ENCODE assay signal across 8 cellular contexts in genomic region chr17:28812980-28813377, GRCh38. TPM values are rescaled to one million over a fixed set of nuclear protein-coding genes. Genes with fewer than 3 reads are reported as not detected.
DNase-seq lines count a peak whose midpoint lies in the region; TF ChIP-seq lines count a peak whose summit lies in the region.

No MANE protein-coding gene starts in this region.

- TF ChIP-seq POLR2A in Peyer's patch (IDR thresholded peaks at IDR 0.05): no peak

- H3K9me3 ChIP-seq in DOHH2 (ENCODE audit: control insufficient read depth, insufficient read depth, low read length) (no peaks in the 10 kb centered on the region), Peyer's patch (no peaks in the 10 kb centered on the region), esophagus (ENCODE audit: control insufficient read depth in 2 of 2, insufficient read depth in 1 of 2, low read depth in 1 of 2, low read length in 1 of 2) (no peaks in the 10 kb centered on the region), parathyroid adenoma (ENCODE audit: control insufficient read depth, low read length) (no peaks in the 10 kb centered on the region)

- H2AFZ ChIP-seq in parathyroid adenoma: peak overlapping the region; percentile 84

- H4K20me1 ChIP-seq in DOHH2 (ENCODE audit: control insufficient read depth, insufficient read depth, low read depth, low read length): no peaks in the 10 kb centered on the region

- DNase-seq in Peyer's patch (no peak), GM13976 (ENCODE audit: low spot score) (no peak), hepatic stellate cell (ENCODE audit: low spot score) (no peak), HuH-7 (ENCODE audit: low spot score) (no peak), AG08395 (ENCODE audit: low spot score) (no peak)

- peak overlapping the region; percentile 70 for H3K4me2 ChIP-seq in DOHH2 (ENCODE audit: low read length)
- H3K4me2 ChIP-seq in parathyroid adenoma (ENCODE audit: low read length): peak overlapping the region; percentile 88

- in situ Hi-C loops in GM13976 (cut with MboI; ENCODE audit: low sequenced_read_pairs, unreplicated experiment): no loop called here

- H3K36me3 ChIP-seq in DOHH2 (ENCODE audit: control insufficient read depth, low read length): no peaks in the 10 kb centered on the region
- no peaks in the 10 kb centered on the region for H3K36me3 ChIP-seq in Peyer's patch
- H3K36me3 ChIP-seq in esophagus (ENCODE audit: control insufficient read depth in 2 of 2, insufficient read depth in 2 of 2, low read length in 1 of 2): no peaks in the 10 kb centered on the region
- no peaks in the 10 kb centered on the region for H3K36me3 ChIP-seq in parathyroid adenoma (ENCODE audit: control insufficient read depth, insufficient read depth, low read length)

- TF ChIP-seq CTCF in DOHH2 (IDR thresholded peaks at IDR 0.05; ENCODE audit: low read depth, low read length, poor library complexity, severe bottlenecking) (no peak), Peyer's patch (IDR thresholded peaks at IDR 0.05) (no peak), parathyroid adenoma (IDR thresholded peaks at IDR 0.05) (no peak), GM13976 (IDR thresholded peaks at IDR 0.05; ENCODE audit: borderline replicate concordance, control extremely low read depth, extremely low read depth, insufficient read depth, missing control alignments) (no peak)

- 0 to 1% methylated on average over 5 of the region's 6 CpGs for WGBS in esophagus, 2 donors

- H3K79me2 ChIP-seq in DOHH2 (ENCODE audit: control insufficient read depth, low read length): peaks cover 78% of the 10 kb centered on the region
- H3K79me2 ChIP-seq in parathyroid adenoma: peaks cover 50% of the 10 kb centered on the region

- H3K4me1 ChIP-seq in DOHH2 (ENCODE audit: control insufficient read depth, low read length) (peaks cover 43% of the 10 kb centered on the region), Peyer's patch (peaks cover 0 to 19% (median 6%) of the 10 kb centered on the region in 4 donors), esophagus (ENCODE audit: control insufficient read depth in 2 of 2, insufficient read depth in 2 of 2, low read length in 1 of 2) (no peaks in the 10 kb centered on the region), parathyroid adenoma (peaks cover 4% of the 10 kb centered on the region)

- no peak overlapping the region for H3K9ac ChIP-seq in parathyroid adenoma

- H3F3A ChIP-seq in DOHH2 (ENCODE audit: control insufficient read depth, insufficient read depth): peaks cover 16% of the 10 kb centered on the region; the same call in 1 of the 2 replicates

- H3K27me3 ChIP-seq in DOHH2 (ENCODE audit: control insufficient read depth, low read length) (no peaks in the 10 kb centered on the region), Peyer's patch (no peaks in the 10 kb centered on the region), esophagus (ENCODE audit: control insufficient read depth in 1 of 2, insufficient read depth in 2 of 2, low read length in 2 of 2) (no peaks in the 10 kb centered on the region), parathyroid adenoma (ENCODE audit: control insufficient read depth, insufficient read depth, low read length) (no peaks in the 10 kb centered on the region)

- H3K4me3 ChIP-seq in DOHH2 (ENCODE audit: low read length): peak overlapping the region; percentile 81
- peak overlapping the region; percentile 67 to 84 (median 82) for H3K4me3 ChIP-seq in Peyer's patch
- H3K4me3 ChIP-seq in esophagus (ENCODE audit: low read depth in 1 of 2, low read length in 2 of 2): peak overlapping the region; percentile 79 to 90
- H3K4me3 ChIP-seq in parathyroid adenoma (ENCODE audit: low read depth, low read length): peak overlapping the region; percentile 74

- peak overlapping the region; percentile 70 for H3K27ac ChIP-seq in DOHH2 (ENCODE audit: low read depth, low read length)
- peak overlapping the region; percentile 81 to 95 (median 88) for H3K27ac ChIP-seq in Peyer's patch
- peak overlapping the region in 1 of 2 donors; percentile 96 for H3K27ac ChIP-seq in esophagus (ENCODE audit: low read depth in 2 of 2, low read length in 1 of 2)
- peak overlapping the region; percentile 74 for H3K27ac ChIP-seq in parathyroid adenoma

- no peaks in the 10 kb centered on the region for H3K9me2 ChIP-seq in DOHH2 (replicated peaks; ENCODE audit: control insufficient read depth, low read length)

RNA-seq across cellular contexts. Expression of gene FAM222B, which starts 29.6 kb away (rescaled TPM):
- 10 to 100 TPM; 28.1 to 55.8 (median 44.6) TPM for total RNA-seq in Peyer's patch
- polyA plus RNA-seq in esophagus: 1 to 10 TPM; 5.6 to 7.3 TPM

RNA-seq across cellular contexts. Expression of gene ERAL1, which starts 41.8 kb away (rescaled TPM):
- total RNA-seq in Peyer's patch: 100 to 1,000 TPM in 1 of 4 donors, 10 to 100 TPM in 3; 43.8 to 118 (median 51.0) TPM
- polyA plus RNA-seq in esophagus: 10 to 100 TPM; 24.0 to 32.4 TPM
